ENCODE assay signal across 1 cellular context in genomic region chr7:73556208-73557107, GRCh38.
TF ChIP-seq lines count a peak whose summit lies in the region.

No MANE protein-coding gene starts in this region.

TF ChIP-seq in GM23338, 12 proteins besides CTCF, POLR2A, EP300 and RAD21 (continued from another document):
- TF ChIP-seq, protein P1, sequence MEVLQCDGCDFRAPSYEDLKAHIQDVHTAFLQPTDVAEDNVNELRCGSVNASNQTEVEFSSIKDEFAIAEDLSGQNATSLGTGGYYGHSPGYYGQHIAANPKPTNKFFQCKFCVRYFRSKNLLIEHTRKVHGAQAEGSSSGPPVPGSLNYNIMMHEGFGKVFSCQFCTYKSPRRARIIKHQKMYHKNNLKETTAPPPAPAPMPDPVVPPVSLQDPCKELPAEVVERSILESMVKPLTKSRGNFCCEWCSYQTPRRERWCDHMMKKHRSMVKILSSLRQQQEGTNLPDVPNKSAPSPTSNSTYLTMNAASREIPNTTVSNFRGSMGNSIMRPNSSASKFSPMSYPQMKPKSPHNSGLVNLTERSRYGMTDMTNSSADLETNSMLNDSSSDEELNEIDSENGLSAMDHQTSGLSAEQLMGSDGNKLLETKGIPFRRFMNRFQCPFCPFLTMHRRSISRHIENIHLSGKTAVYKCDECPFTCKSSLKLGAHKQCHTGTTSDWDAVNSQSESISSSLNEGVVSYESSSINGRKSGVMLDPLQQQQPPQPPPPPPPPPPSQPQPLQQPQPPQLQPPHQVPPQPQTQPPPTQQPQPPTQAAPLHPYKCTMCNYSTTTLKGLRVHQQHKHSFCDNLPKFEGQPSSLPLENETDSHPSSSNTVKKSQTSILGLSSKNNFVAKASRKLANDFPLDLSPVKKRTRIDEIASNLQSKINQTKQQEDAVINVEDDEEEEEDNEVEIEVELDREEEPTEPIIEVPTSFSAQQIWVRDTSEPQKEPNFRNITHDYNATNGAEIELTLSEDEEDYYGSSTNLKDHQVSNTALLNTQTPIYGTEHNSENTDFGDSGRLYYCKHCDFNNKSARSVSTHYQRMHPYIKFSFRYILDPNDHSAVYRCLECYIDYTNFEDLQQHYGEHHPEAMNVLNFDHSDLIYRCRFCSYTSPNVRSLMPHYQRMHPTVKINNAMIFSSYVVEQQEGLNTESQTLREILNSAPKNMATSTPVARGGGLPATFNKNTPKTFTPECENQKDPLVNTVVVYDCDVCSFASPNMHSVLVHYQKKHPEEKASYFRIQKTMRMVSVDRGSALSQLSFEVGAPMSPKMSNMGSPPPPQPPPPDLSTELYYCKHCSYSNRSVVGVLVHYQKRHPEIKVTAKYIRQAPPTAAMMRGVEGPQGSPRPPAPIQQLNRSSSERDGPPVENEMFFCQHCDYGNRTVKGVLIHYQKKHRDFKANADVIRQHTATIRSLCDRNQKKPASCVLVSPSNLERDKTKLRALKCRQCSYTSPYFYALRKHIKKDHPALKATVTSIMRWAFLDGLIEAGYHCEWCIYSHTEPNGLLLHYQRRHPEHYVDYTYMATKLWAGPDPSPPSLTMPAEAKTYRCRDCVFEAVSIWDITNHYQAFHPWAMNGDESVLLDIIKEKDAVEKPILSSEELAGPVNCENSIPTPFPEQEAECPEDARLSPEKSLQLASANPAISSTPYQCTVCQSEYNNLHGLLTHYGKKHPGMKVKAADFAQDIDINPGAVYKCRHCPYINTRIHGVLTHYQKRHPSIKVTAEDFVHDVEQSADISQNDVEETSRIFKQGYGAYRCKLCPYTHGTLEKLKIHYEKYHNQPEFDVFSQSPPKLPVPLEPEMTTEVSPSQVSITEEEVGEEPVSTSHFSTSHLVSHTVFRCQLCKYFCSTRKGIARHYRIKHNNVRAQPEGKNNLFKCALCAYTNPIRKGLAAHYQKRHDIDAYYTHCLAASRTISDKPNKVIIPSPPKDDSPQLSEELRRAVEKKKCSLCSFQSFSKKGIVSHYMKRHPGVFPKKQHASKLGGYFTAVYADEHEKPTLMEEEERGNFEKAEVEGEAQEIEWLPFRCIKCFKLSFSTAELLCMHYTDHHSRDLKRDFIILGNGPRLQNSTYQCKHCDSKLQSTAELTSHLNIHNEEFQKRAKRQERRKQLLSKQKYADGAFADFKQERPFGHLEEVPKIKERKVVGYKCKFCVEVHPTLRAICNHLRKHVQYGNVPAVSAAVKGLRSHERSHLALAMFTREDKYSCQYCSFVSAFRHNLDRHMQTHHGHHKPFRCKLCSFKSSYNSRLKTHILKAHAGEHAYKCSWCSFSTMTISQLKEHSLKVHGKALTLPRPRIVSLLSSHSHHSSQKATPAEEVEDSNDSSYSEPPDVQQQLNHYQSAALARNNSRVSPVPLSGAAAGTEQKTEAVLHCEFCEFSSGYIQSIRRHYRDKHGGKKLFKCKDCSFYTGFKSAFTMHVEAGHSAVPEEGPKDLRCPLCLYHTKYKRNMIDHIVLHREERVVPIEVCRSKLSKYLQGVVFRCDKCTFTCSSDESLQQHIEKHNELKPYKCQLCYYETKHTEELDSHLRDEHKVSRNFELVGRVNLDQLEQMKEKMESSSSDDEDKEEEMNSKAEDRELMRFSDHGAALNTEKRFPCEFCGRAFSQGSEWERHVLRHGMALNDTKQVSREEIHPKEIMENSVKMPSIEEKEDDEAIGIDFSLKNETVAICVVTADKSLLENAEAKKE (CRISPR knock-in tag; IDR thresholded peaks at IDR 0.05) = no peak
- TF ChIP-seq CREB1 (CRISPR knock-in tag; IDR thresholded peaks at IDR 0.05; ENCODE audit: low read depth) = no peak
- TF ChIP-seq STAT1 (IDR thresholded peaks at IDR 0.05; ENCODE audit: unreplicated experiment) = no peak
- no peak for TF ChIP-seq NANOG (IDR thresholded peaks at IDR 0.05; ENCODE audit: borderline replicate concordance)
